ENCODE assay signal across 37 cellular contexts in genomic region chr5:173509060-173509459, GRCh38.
"Had no signal": no experiment of that assay in that cellular context is flagged by ENCODE, and none has a peak within 500 bp of the region (broad histone marks: within the 10 kb centered on the region; RNA-seq: fewer than 3 reads in every experiment).

No MANE protein-coding gene starts in this region.

- H3K4me3 Mint-ChIP-seq: activated B cell treated with CpG ODN at 0.5 μM for 24 hours; activated CD4-positive, alpha-beta memory T cell treated with anti-CD3 and anti-CD28 coated beads for 36 hours; activated CD4-positive, alpha-beta T cell treated with anti-CD3 and anti-CD28 coated beads, Interleukin-2, amount 10 ng/mL, durations not matched to agents 24 days and 14 days; activated CD8-positive, alpha-beta T cell treated with anti-CD3 and anti-CD28 coated beads for 36 hours; activated naive CD4-positive, alpha-beta T cell treated with anti-CD3 and anti-CD28 coated beads for 36 hours; activated naive CD4-positive, alpha-beta T cell treated with anti-CD3 and anti-CD28 coated beads, Interleukin-2, amount 50 U/mL, for 24 hours; activated naive CD8-positive, alpha-beta T cell; activated naive CD8-positive, alpha-beta T cell treated with anti-CD3 and anti-CD28 coated beads, Interleukin-2, amount 10 ng/mL, durations not matched to agents 7 days and 5 days; activated naive CD8-positive, alpha-beta T cell treated with anti-CD3 and anti-CD28 coated beads, Interleukin-2, amount 50 U/mL, for 24 hours; activated T-cell treated with anti-CD3 and anti-CD28 coated beads, Interleukin-2, amount 50 U/mL, for 4 hours; activated T-cell treated with anti-CD3 and anti-CD28 coated beads, Interleukin-2, amount 50 U/mL, for 72 hours; activated T-helper 1 cell treated with anti-CD3 and anti-CD28 coated beads, Interleukin-12 subunit alpha, Interleukin-12 subunit beta, Interleukin-2, Interleukin-4 antibody, amounts not matched to agents 30 ng/mL and 10 ng/mL and 1 ng/mL, durations not matched to agents 14 hours and 24 hours and 36 hours; activated T-helper 17 cell treated with anti-CD3 and anti-CD28 coated beads, Interleukin-2, amount 50 U/mL, for 72 hours; brain; central memory CD8-positive, alpha-beta T cell; T-helper 1 cell treated with Interleukin-12 subunit alpha and Interleukin-12 subunit beta and Interleukin-4 antibody, amounts not matched to agents 30 μg/mL and 1 μg/mL, for 36 hours; T-helper 2 cell treated with Interferon-gamma antibody and Interleukin-4, amounts not matched to agents 5 μg/mL and 100 μg/mL, for 36 hours had no signal

- H3K27ac ChIP-seq: ascending aorta, cardiac muscle cell, VCaP had no signal

- H3K27me3 ChIP-seq: ascending aorta, cardiac muscle cell had no signal

- H3K9me3 Mint-ChIP-seq: activated CD4-positive, alpha-beta T cell treated with anti-CD3 and anti-CD28 coated beads, Interleukin-2, amount 10 ng/mL, durations not matched to agents 24 days and 14 days; activated naive CD4-positive, alpha-beta T cell treated with anti-CD3 and anti-CD28 coated beads for 36 hours; activated naive CD4-positive, alpha-beta T cell treated with anti-CD3 and anti-CD28 coated beads, Interleukin-2, amount 50 U/mL, for 24 hours; activated T-helper 1 cell treated with anti-CD3 and anti-CD28 coated beads, Interleukin-12 subunit alpha, Interleukin-12 subunit beta, Interleukin-2, Interleukin-4 antibody, amounts not matched to agents 30 ng/mL and 10 ng/mL and 1 ng/mL, durations not matched to agents 14 hours and 24 hours and 36 hours; activated T-helper 17 cell treated with anti-CD3 and anti-CD28 coated beads, Interleukin-2, amount 50 U/mL, for 72 hours; central memory CD8-positive, alpha-beta T cell; T-helper 1 cell treated with Interleukin-12 subunit alpha and Interleukin-12 subunit beta and Interleukin-4 antibody, amounts not matched to agents 30 μg/mL and 1 μg/mL, for 36 hours; T-helper 2 cell treated with Interferon-gamma antibody and Interleukin-4, amounts not matched to agents 5 μg/mL and 100 μg/mL, for 36 hours had no signal

- DNase-seq: activated B cell treated with CpG ODN at 0.5 μM for 24 hours; activated CD4-positive, alpha-beta memory T cell treated with anti-CD3 and anti-CD28 coated beads for 36 hours; activated CD4-positive, alpha-beta T cell treated with anti-CD3 and anti-CD28 coated beads for 4 hours; activated CD4-positive, alpha-beta T cell treated with anti-CD3 and anti-CD28 coated beads, Interleukin-2, amount 10 ng/mL, durations not matched to agents 24 days and 14 days; activated CD4-positive, alpha-beta T cell treated with anti-CD3 and anti-CD28 coated beads, Interleukin-2, amount 50 U/mL, for 1 hour; activated CD4-positive, alpha-beta T cell treated with anti-CD3 and anti-CD28 coated beads, Interleukin-2, amount 50 U/mL, for 4 hours; activated CD4-positive, CD25-positive, alpha-beta regulatory T cell treated with anti-CD3 and anti-CD28 coated beads, Interleukin-2, amount 50 U/mL, for 72 hours; activated CD8-positive, alpha-beta memory T cell treated with anti-CD3 and anti-CD28 coated beads, Interleukin-2, amount 50 U/mL, for 4 hours; activated CD8-positive, alpha-beta T cell treated with anti-CD3 and anti-CD28 coated beads for 36 hours; activated effector memory CD4-positive, alpha-beta T cell treated with anti-CD3 and anti-CD28 coated beads, Interleukin-2, amount 50 U/mL, for 16 hours; activated gamma-delta T cell treated with Interleukin-2 at 50 U/mL for 16 hours; activated naive CD4-positive, alpha-beta T cell; activated naive CD4-positive, alpha-beta T cell treated with anti-CD3 and anti-CD28 coated beads for 36 hours; activated naive CD8-positive, alpha-beta T cell treated with anti-CD3 and anti-CD28 coated beads, Interleukin-2, amount 10 ng/mL, durations not matched to agents 7 days and 5 days; activated naive CD8-positive, alpha-beta T cell treated with anti-CD3 and anti-CD28 coated beads, Interleukin-2, amount 50 U/mL, for 24 hours; activated T-cell treated with anti-CD3 and anti-CD28 coated beads for 4 hours; activated T-cell treated with anti-CD3 and anti-CD28 coated beads, Interleukin-2, amount 50 U/mL, for 1 hour; activated T-cell treated with anti-CD3 and anti-CD28 coated beads, Interleukin-2, amount 50 U/mL, for 4 hours; activated T-cell treated with anti-CD3 and anti-CD28 coated beads, Interleukin-2, amount 50 U/mL, for 72 hours; amygdala; anterior cingulate cortex; caudate nucleus; cerebellar nuclear complex; T-helper 1 cell; T-helper 2 cell; T-helper 9 cell had no signal

- H3K4me1 Mint-ChIP-seq: activated B cell treated with CpG ODN at 0.5 μM for 24 hours; activated naive CD4-positive, alpha-beta T cell treated with anti-CD3 and anti-CD28 coated beads, Interleukin-2, amount 50 U/mL, for 24 hours; activated naive CD8-positive, alpha-beta T cell treated with anti-CD3 and anti-CD28 coated beads, Interleukin-2, amount 50 U/mL, for 24 hours; activated T-helper 17 cell treated with anti-CD3 and anti-CD28 coated beads, Interleukin-2, amount 50 U/mL, for 72 hours; central memory CD8-positive, alpha-beta T cell had no signal

- H3K27ac Mint-ChIP-seq: activated B cell treated with CpG ODN at 0.5 μM for 24 hours; activated CD4-positive, alpha-beta memory T cell treated with anti-CD3 and anti-CD28 coated beads for 36 hours; activated CD4-positive, alpha-beta T cell treated with anti-CD3 and anti-CD28 coated beads, Interleukin-2, amount 10 ng/mL, durations not matched to agents 24 days and 14 days; activated CD8-positive, alpha-beta T cell treated with anti-CD3 and anti-CD28 coated beads for 36 hours; activated naive CD4-positive, alpha-beta T cell treated with anti-CD3 and anti-CD28 coated beads for 36 hours; activated naive CD4-positive, alpha-beta T cell treated with anti-CD3 and anti-CD28 coated beads, Interleukin-2, amount 50 U/mL, for 24 hours; activated naive CD8-positive, alpha-beta T cell; activated naive CD8-positive, alpha-beta T cell treated with anti-CD3 and anti-CD28 coated beads, Interleukin-2, amount 10 ng/mL, durations not matched to agents 7 days and 5 days; activated naive CD8-positive, alpha-beta T cell treated with anti-CD3 and anti-CD28 coated beads, Interleukin-2, amount 50 U/mL, for 24 hours; activated T-helper 1 cell treated with anti-CD3 and anti-CD28 coated beads, Interleukin-12 subunit alpha, Interleukin-12 subunit beta, Interleukin-2, Interleukin-4 antibody, amounts not matched to agents 30 ng/mL and 10 ng/mL and 1 ng/mL, durations not matched to agents 14 hours and 24 hours and 36 hours; activated T-helper 17 cell treated with anti-CD3 and anti-CD28 coated beads, Interleukin-2, amount 50 U/mL, for 72 hours; brain; T-helper 1 cell treated with Interleukin-12 subunit alpha and Interleukin-12 subunit beta and Interleukin-4 antibody, amounts not matched to agents 30 μg/mL and 1 μg/mL, for 36 hours; T-helper 2 cell treated with Interferon-gamma antibody and Interleukin-4, amounts not matched to agents 5 μg/mL and 100 μg/mL, for 36 hours had no signal

- H3K4me3 ChIP-seq: ascending aorta, cardiac muscle cell had no signal

- H3K36me3 Mint-ChIP-seq: activated CD4-positive, alpha-beta memory T cell treated with anti-CD3 and anti-CD28 coated beads for 36 hours; activated naive CD4-positive, alpha-beta T cell treated with anti-CD3 and anti-CD28 coated beads, Interleukin-2, amount 50 U/mL, for 24 hours; activated naive CD8-positive, alpha-beta T cell; activated naive CD8-positive, alpha-beta T cell treated with anti-CD3 and anti-CD28 coated beads, Interleukin-2, amount 10 ng/mL, durations not matched to agents 7 days and 5 days; brain had no signal

- ATAC-seq: activated CD8-positive, alpha-beta T cell treated with anti-CD3 and anti-CD28 coated beads for 36 hours; activated naive CD8-positive, alpha-beta T cell treated with anti-CD3 and anti-CD28 coated beads, Interleukin-2, amount 50 U/mL, for 24 hours; activated T-cell treated with anti-CD3 and anti-CD28 coated beads, Interleukin-2, amount 50 U/mL, for 4 hours; activated T-cell treated with anti-CD3 and anti-CD28 coated beads, Interleukin-2, amount 50 U/mL, for 72 hours; activated T-helper 17 cell treated with anti-CD3 and anti-CD28 coated beads, Interleukin-2, amount 50 U/mL, for 72 hours had no signal

- H3K36me3 ChIP-seq: ascending aorta, cardiac muscle cell had no signal

- H3K4me1 ChIP-seq: ascending aorta had no signal
